Comparison of ENCODE assay signal across 1 cellular context in genomic region chr22:30262917-30263741, GRCh38.
TF ChIP-seq lines count a peak whose summit lies in the region.

No MANE protein-coding gene starts in this region.

TF ChIP-seq in H1, 55 proteins besides CTCF, POLR2A, EP300 and RAD21 (continued from another document):
- TF ChIP-seq TEAD4 (IDR thresholded peaks at IDR 0.05; ENCODE audit: low read depth, low read length): peak; percentile 62; the same call in 1 of the 2 replicates
- TF ChIP-seq CHD1 (IDR thresholded peaks at IDR 0.05; ENCODE audit: low read depth, low read length): no peak
- no peak for TF ChIP-seq FOSL1 (IDR thresholded peaks at IDR 0.05; ENCODE audit: insufficient read depth, low read depth, low read length)
- TF ChIP-seq YY1 (IDR thresholded peaks at IDR 0.05; ENCODE audit: low read depth, low read length): peak; percentile 88
TF ChIP-seq in H1: peak in this region for 4.
